Comparison of ENCODE assay signal across 11 cellular contexts in genomic region chr19:46926201-46927071, GRCh38.
DNase-seq lines count a peak whose midpoint lies in the region; ATAC-seq and TF ChIP-seq lines count a peak whose summit lies in the region.
"Had no signal": no experiment of that assay in that cellular context is flagged by ENCODE, and none has a peak within 500 bp of the region (broad histone marks: within the 10 kb centered on the region; RNA-seq: fewer than 3 reads in every experiment).

No MANE protein-coding gene starts in this region.

- intact Hi-C loops in Calu3 (cut with micrococcal nuclease; ENCODE audit: unreplicated experiment) = loop anchor here (5.0 kb wide), 2 partner anchors 51 to 64 kb away; partner anchors contain the start of gene ARHGAP35
- intact Hi-C loops in OCI-LY7 (cut with micrococcal nuclease; ENCODE audit: unreplicated experiment) = no loop called here
- intact Hi-C loops in esophagus squamous epithelium (cut with DNase I) = loop anchor here (10.0 kb wide), 1 partner anchor 62 kb away; the partner anchor contains the start of gene ARHGAP35

- no peak for TF ChIP-seq POLR2A in esophagus squamous epithelium (IDR thresholded peaks at IDR 0.05)

- peaks cover 81% of the 10 kb centered on the region for H3K79me2 ChIP-seq in OCI-LY7 (ENCODE audit: insufficient read depth, low read depth, low read length)

- DNase-seq in Calu3 = no peak
- DNase-seq in OCI-LY7 (ENCODE audit: low spot score) = peak; percentile 40
- no peak for DNase-seq in esophagus squamous epithelium (lab: John Stamatoyannopoulos, UW)
- peak; percentile 34 for DNase-seq in occipital lobe (lab: John Stamatoyannopoulos, UW)
- DNase-seq in LoVo (ENCODE audit: low spot score) = no peak
- no peak for DNase-seq in NCI-H146 (lab: John Stamatoyannopoulos, UW)
- DNase-seq: activated CD4-positive, alpha-beta T cell treated with anti-CD3 and anti-CD28 coated beads, Interleukin-2, amount 50 U/mL, for 48 hours; DND-41 had no signal

- no peaks in the 10 kb centered on the region for H3K27me3 Mint-ChIP-seq in Calu3 (ENCODE audit: unreplicated experiment)

- TF ChIP-seq CTCF in Calu3 (IDR thresholded peaks at IDR 0.05; ENCODE audit: unreplicated experiment) (no peak), OCI-LY7 (conservative IDR thresholded peaks at IDR 0.05; ENCODE audit: low read length) (no peak), esophagus squamous epithelium (IDR thresholded peaks at IDR 0.05) (no peak)

- H3K4me1 ChIP-seq in OCI-LY7 (ENCODE audit: insufficient read depth, low read length, poor library complexity, severe bottlenecking) (peaks cover 43% of the 10 kb centered on the region), esophagus squamous epithelium (peaks cover 42 to 74% (median 46%) of the 10 kb centered on the region in 3 donors)

- no peaks in the 10 kb centered on the region for H3K9me3 Mint-ChIP-seq in Calu3 (ENCODE audit: low read depth, unreplicated experiment)

- peak overlapping the region; percentile 91 for H3K27ac Mint-ChIP-seq in Calu3 (ENCODE audit: unreplicated experiment)

- H3K36me3 ChIP-seq in OCI-LY7 (ENCODE audit: insufficient read depth, low read length) (peaks cover 32% of the 10 kb centered on the region), esophagus squamous epithelium (peaks cover 6 to 15% (median 7%) of the 10 kb centered on the region in 3 donors)

- H3K27ac ChIP-seq in OCI-LY7 (ENCODE audit: low read depth, low read length, poor library complexity, severe bottlenecking) (no peak overlapping the region), esophagus squamous epithelium (peak overlapping the region; percentile 73 to 88 (median 84))

- peaks cover 45% of the 10 kb centered on the region for H3K4me1 Mint-ChIP-seq in Calu3 (ENCODE audit: low read depth, unreplicated experiment)

- no peaks in the 10 kb centered on the region for H3K9me2 ChIP-seq in OCI-LY7 (ENCODE audit: insufficient read depth, low read length)

- H4K20me1 ChIP-seq in OCI-LY7 (ENCODE audit: insufficient read depth, low read length) = peaks cover 35% of the 10 kb centered on the region

- H3K27me3 ChIP-seq in esophagus squamous epithelium = no peaks in the 10 kb centered on the region
- H3K27me3 ChIP-seq: Peyer's patch had no signal

- WGBS in esophagus squamous epithelium, 2 donors = 48 to 62% methylated on average over 8 of the region's 8 CpGs

- H3K36me3 Mint-ChIP-seq in Calu3 (ENCODE audit: insufficient read depth, unreplicated experiment) = peaks cover 24% of the 10 kb centered on the region

- H3K4me2 ChIP-seq in OCI-LY7 (ENCODE audit: low read length) = peak overlapping the region; percentile 46

- no TSS peak for BruUV-seq in Calu3 (replicated peaks; lab: Mats Ljungman, UMichigan)
- no TSS peak for BruUV-seq in OCI-LY7 (replicated peaks; lab: Mats Ljungman, UMichigan)

- POLR2A ChIA-PET in OCI-LY7 (lab: Charles Lee) = interaction anchor here (1.0 to 1.3 kb wide), 3 partner anchors 16 to 30 kb away, joined by 3 to 4 read pairs (median 4); no protein-coding TSS in a partner anchor

- H3K4me3 ChIP-seq in OCI-LY7 (ENCODE audit: low read depth, low read length, poor library complexity, severe bottlenecking) (no peak overlapping the region), esophagus squamous epithelium (no peak overlapping the region)
- H3K4me3 ChIP-seq: Peyer's patch had no signal

- H3K9me3 ChIP-seq in OCI-LY7 (ENCODE audit: low read length) = no peaks in the 10 kb centered on the region
- no peaks in the 10 kb centered on the region for H3K9me3 ChIP-seq in esophagus squamous epithelium
- H3K9me3 ChIP-seq: Peyer's patch had no signal

- peak overlapping the region; percentile 67 for H3K4me3 Mint-ChIP-seq in Calu3 (ENCODE audit: low read depth, unreplicated experiment)

- ATAC-seq in HG03342 (IDR thresholded peaks at IDR 0.05; ENCODE audit: unreplicated experiment) = no peak
- ATAC-seq in GM21526 (IDR thresholded peaks at IDR 0.05; ENCODE audit: low FRiP score, unreplicated experiment) = no peak

- H2AFZ ChIP-seq in OCI-LY7 (ENCODE audit: low read length) = no peak overlapping the region

- CTCF ChIA-PET in Calu3 (lab: Charles Lee) = interaction anchor here (0.6 to 3.2 kb wide), 15 partner anchors 13 to 531 kb away, joined by 3 to 15 read pairs (median 3); partner anchors contain the start of gene AP2S1
- CTCF ChIA-PET in OCI-LY7 (lab: Charles Lee; ENCODE audit: unreplicated experiment) = interaction anchor here (0.5 kb wide), 1 partner anchor 383 kb away, joined by 4 read pairs; no protein-coding TSS in a partner anchor

Comparison
In these comparisons a context has a peak if more than half of its experiments do, and no peak if none do; other contexts are left out.
1. DNase-seq: peak in OCI-LY7 (single experiment) and occipital lobe (single experiment); none in Calu3 (single experiment), esophagus squamous epithelium (single experiment), LoVo (single experiment) and NCI-H146 (single experiment).